In the genomic region with DNA sequence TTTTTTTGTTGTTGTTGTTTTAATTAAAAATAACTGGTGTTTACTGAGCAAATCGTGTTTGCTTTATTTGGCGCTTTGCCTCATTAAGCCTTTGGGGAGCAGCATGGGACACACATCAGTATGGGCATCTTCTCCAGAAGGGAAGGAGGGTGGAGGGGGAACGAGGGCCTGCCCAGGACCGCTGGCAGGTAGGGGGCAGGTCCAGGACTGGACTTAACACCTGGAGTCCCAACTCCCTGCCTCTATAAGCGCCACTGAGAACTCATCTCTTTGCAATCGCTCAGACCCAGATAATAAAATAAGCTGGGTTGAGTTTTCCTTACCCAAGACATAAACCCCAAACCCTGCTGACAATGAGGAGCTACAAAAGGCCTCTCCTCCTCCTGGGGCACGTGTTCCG, we compare ENCODE assay signal across 8 cellular contexts. TPM values are rescaled to one million over a fixed set of nuclear protein-coding genes. Genes with fewer than 3 reads are reported as not detected.
DNase-seq lines count a peak whose midpoint lies in the region; ATAC-seq, FAIRE-seq and TF ChIP-seq lines count a peak whose summit lies in the region.

No MANE protein-coding gene starts in this region.

- H3K4me2 ChIP-seq in astrocyte (ENCODE audit: low read length) = peak overlapping the region; percentile 88

- peaks cover 0 to 90% of the 10 kb centered on the region in 2 donors for H3K4me1 ChIP-seq in right atrium auricular region
- peaks cover 12% of the 10 kb centered on the region for H3K4me1 ChIP-seq in astrocyte (ENCODE audit: insufficient read depth, low read length)
- H3K4me1 ChIP-seq in mucosa of descending colon (ENCODE audit: low read depth) = peaks cover 62% of the 10 kb centered on the region
- H3K4me1 ChIP-seq in aorta (ENCODE audit: control insufficient read depth in 1 of 2, insufficient read depth in 2 of 2, low read length in 2 of 2) = peaks cover 0 to 2% of the 10 kb centered on the region in 2 donors

- peak overlapping the region; percentile 74 to 89 for H3K27ac ChIP-seq in right atrium auricular region
- H3K27ac ChIP-seq in astrocyte (ENCODE audit: low read depth, low read length) = no peak overlapping the region
- peak overlapping the region; percentile 64 to 79 for H3K27ac ChIP-seq in aorta (ENCODE audit: low read depth in 1 of 2, low read length in 2 of 2)

- DNase-seq in right atrium auricular region (ENCODE audit: low spot score) (no peak), Right ventricle myocardium superior (no peak), astrocyte (ENCODE audit: low read depth) (no peak), mucosa of descending colon (no peak), aorta (no peak)

- H3K36me3 ChIP-seq in right atrium auricular region = no peaks in the 10 kb centered on the region
- no peaks in the 10 kb centered on the region for H3K36me3 ChIP-seq in astrocyte (ENCODE audit: insufficient read depth, low read length)
- H3K36me3 ChIP-seq in mucosa of descending colon (ENCODE audit: low read depth) = no peaks in the 10 kb centered on the region
- H3K36me3 ChIP-seq in aorta (ENCODE audit: control insufficient read depth in 1 of 2, insufficient read depth in 2 of 2, low read length in 1 of 2) = no peaks in the 10 kb centered on the region

- FAIRE-seq in astrocyte (lab: Jason Lieb, UNC) = no peak

- H3K4me3 Mint-ChIP-seq in astrocyte (ENCODE audit: unreplicated experiment) = no peak overlapping the region

- ATAC-seq in Right ventricle myocardium superior (ENCODE audit: poor library complexity) = no peak
- peak; percentile 3 for ATAC-seq in mucosa of descending colon
- ATAC-seq in aorta (ENCODE audit: low FRiP score) = no peak
- ATAC-seq in HG03432 (IDR thresholded peaks at IDR 0.05; ENCODE audit: unreplicated experiment) = no peak
- ATAC-seq in GM19397 (IDR thresholded peaks at IDR 0.05; ENCODE audit: unreplicated experiment) = no peak
- ATAC-seq in HG02870 (IDR thresholded peaks at IDR 0.05; ENCODE audit: unreplicated experiment) = no peak

- peaks cover 31% of the 10 kb centered on the region for H3K27me3 Mint-ChIP-seq in astrocyte (ENCODE audit: low read depth, unreplicated experiment)

- 35 to 37% methylated on average over 8 of the region's 8 CpGs for WGBS in aorta, 2 donors

- no peaks in the 10 kb centered on the region for H3K9me3 Mint-ChIP-seq in astrocyte (ENCODE audit: unreplicated experiment)

- H3K9ac ChIP-seq in astrocyte (ENCODE audit: low read length) = peak overlapping the region; percentile 70

- H3K27ac Mint-ChIP-seq in astrocyte (ENCODE audit: unreplicated experiment) = no peak overlapping the region

- H3K4me1 Mint-ChIP-seq in astrocyte (ENCODE audit: low read depth, unreplicated experiment) = peaks cover 10% of the 10 kb centered on the region

- H2AFZ ChIP-seq in astrocyte (ENCODE audit: low read depth, low read length) = peak overlapping the region; percentile 49

- TF ChIP-seq CTCF in right atrium auricular region (IDR thresholded peaks at IDR 0.05) (no peak), astrocyte (IDR thresholded peaks at IDR 0.05; ENCODE audit: insufficient read depth, low read depth, low read length) (no peak), mucosa of descending colon (IDR thresholded peaks at IDR 0.05) (no peak)

- H3K79me2 ChIP-seq in astrocyte (ENCODE audit: insufficient read depth, low read length) = no peaks in the 10 kb centered on the region

- peak overlapping the region in 1 of 2 donors; percentile 54 for H3K4me3 ChIP-seq in right atrium auricular region
- H3K4me3 ChIP-seq in astrocyte (ENCODE audit: insufficient read depth, low read depth, low read length) = no peak overlapping the region
- no peak overlapping the region for H3K4me3 ChIP-seq in mucosa of descending colon
- no peak overlapping the region for H3K4me3 ChIP-seq in aorta (ENCODE audit: low read length in 2 of 2)

- no peaks in the 10 kb centered on the region for H3K36me3 Mint-ChIP-seq in astrocyte (ENCODE audit: low read depth, unreplicated experiment)

- intact Hi-C loops in Right ventricle myocardium superior (cut with DNase I) (no loop called here), mucosa of descending colon (cut with DNase I, micrococcal nuclease) (no loop called here), aorta (cut with DNase I) (no loop called here)

- H3K27me3 ChIP-seq in right atrium auricular region (no peaks in the 10 kb centered on the region), astrocyte (ENCODE audit: insufficient read depth, low read length) (peaks cover 25% of the 10 kb centered on the region), aorta (ENCODE audit: control insufficient read depth in 1 of 2, insufficient read depth in 2 of 2, low read length in 1 of 2) (no peaks in the 10 kb centered on the region)

- H4K20me1 ChIP-seq in astrocyte (ENCODE audit: insufficient read depth, low read length) = no peaks in the 10 kb centered on the region

- no peaks in the 10 kb centered on the region for H3K9me3 ChIP-seq in right atrium auricular region
- H3K9me3 ChIP-seq in astrocyte (ENCODE audit: insufficient read depth, low read depth, low read length) = no peaks in the 10 kb centered on the region
- H3K9me3 ChIP-seq in mucosa of descending colon = no peaks in the 10 kb centered on the region
- no peaks in the 10 kb centered on the region for H3K9me3 ChIP-seq in aorta (ENCODE audit: control insufficient read depth, low read length)

RNA-seq across cellular contexts. Expression of gene ABCG1, which starts 15.1 kb away (rescaled TPM):
- total RNA-seq in right atrium auricular region = 10 to 100 TPM in 1 of 2 donors, 1 to 10 TPM in 1; 7.9 to 12.3 TPM
- 7.3 TPM for total RNA-seq in Right ventricle myocardium superior
- 1.3 and 1.9 TPM in 2 replicates for total RNA-seq in astrocyte
- 10 to 100 TPM; 44.4 to 67.0 (median 56.8) TPM for total RNA-seq in mucosa of descending colon
- total RNA-seq in aorta = 10 to 100 TPM; 18.7 to 24.2 TPM
- polyA plus RNA-seq in aorta = 1 to 10 TPM; 4.8 to 7.4 TPM
